In genomic region chr16:25257504-25257955, GRCh38 we compare ENCODE assay signal across 8 cellular contexts. TPM values are rescaled to one million over a fixed set of nuclear protein-coding genes. Genes with fewer than 3 reads are reported as not detected.
DNase-seq lines count a peak whose midpoint lies in the region; ATAC-seq and TF ChIP-seq lines count a peak whose summit lies in the region.

Gene ZKSCAN2, minus strand, starts transcription at chr16:25257845. Its CDS starts 718 bp downstream, at chr16:25257127.

- DNase-seq in DMS53 (lab: John Stamatoyannopoulos, UW) (peak; percentile 95), RWPE1 (ENCODE audit: low spot score) (peak; percentile 88), activated gamma-delta T cell (lab: John Stamatoyannopoulos, UW) (peak; percentile 75), fibroblast of villous mesenchyme (ENCODE audit: low read depth) (peak; percentile 91), neural crest cell (ENCODE audit: low read depth, low spot score) (peak; percentile 70), stomach (peak; percentile 92)

- TF ChIP-seq EP300 in stomach (IDR thresholded peaks at IDR 0.05) = no peak

- WGBS in HUES64 = under 1% methylated on average over 64 of the region's 65 CpGs
- WGBS in stomach, 5 donors = 0 to 1% (median 0%) methylated on average over 34 to 65 of the region's 65 CpGs; no CpG with 5 or more reads in 1 of the 5 donors

- peak within 1 kb of the TSS; percentile 97 for H3K4me3 Mint-ChIP-seq in neural crest cell

- H3K27me3 ChIP-seq in HUES64 (ENCODE audit: insufficient read depth, low read length) (no peaks in the 10 kb centered on the region), stomach (no peaks in the 10 kb centered on the region)

- peak within 1 kb of the TSS; percentile 95 for H3K4me3 ChIP-seq in HUES64 (ENCODE audit: low read length)
- H3K4me3 ChIP-seq in fibroblast of villous mesenchyme (ENCODE audit: low read depth, low read length) = peak within 1 kb of the TSS; percentile 85
- peak within 1 kb of the TSS; percentile 75 to 84 (median 76) for H3K4me3 ChIP-seq in stomach

- TF ChIP-seq POLR2A in stomach (IDR thresholded peaks at IDR 0.05) = peak in 1 of 4 donors; percentile 37

- intact Hi-C loops in stomach (cut with DNase I; ENCODE audit: low total_unique reads) = no loop called here

- CTCF ChIA-PET in RWPE1 (lab: Yijun Ruan, JAX) = no interaction called here

- peak within 1 kb of the TSS; percentile 100 for H3K27ac Mint-ChIP-seq in neural crest cell (ENCODE audit: unreplicated experiment)

- no peak for TF ChIP-seq CTCF in RWPE1 (conservative IDR thresholded peaks at IDR 0.05; ENCODE audit: low read depth)
- no peak for TF ChIP-seq CTCF in fibroblast of villous mesenchyme (IDR thresholded peaks at IDR 0.05; ENCODE audit: insufficient read depth, low read depth, low read length)
- TF ChIP-seq CTCF in neural crest cell (conservative IDR thresholded peaks at IDR 0.05) = no peak
- TF ChIP-seq CTCF in stomach (IDR thresholded peaks at IDR 0.05) = no peak

- H3K27ac ChIP-seq in HUES64 (ENCODE audit: low read depth, low read length) (peak within 1 kb of the TSS; percentile 100), RWPE1 (peak within 1 kb of the TSS; percentile 96), stomach (peak within 1 kb of the TSS; percentile 95 to 100 (median 98))

- ATAC-seq in GM21515 (IDR thresholded peaks at IDR 0.05; ENCODE audit: unreplicated experiment) = peak; percentile 87

- peaks cover 48% of the 10 kb centered on the region for H3K4me1 Mint-ChIP-seq in neural crest cell

- POLR2A ChIA-PET in RWPE1 (lab: Yijun Ruan, JAX; ENCODE audit: low non-redundant PET) = no interaction called here

- H3K9me3 Mint-ChIP-seq in neural crest cell = no peaks in the 10 kb centered on the region

- H3K4me1 ChIP-seq in HUES64 (ENCODE audit: insufficient read depth, low read length) (peaks cover 13% of the 10 kb centered on the region; the same call in 1 of the 2 replicates), stomach (peaks cover 11 to 44% (median 36%) of the 10 kb centered on the region in 4 donors)

- H3K36me3 Mint-ChIP-seq in neural crest cell (ENCODE audit: low read depth) = peaks cover 9% of the 10 kb centered on the region

- peaks cover 5% of the 10 kb centered on the region for H3K27me3 Mint-ChIP-seq in neural crest cell (ENCODE audit: low read depth)

- H3K36me3 ChIP-seq in HUES64 (ENCODE audit: insufficient read depth, low read length) (peaks cover 28% of the 10 kb centered on the region), stomach (peaks cover 5 to 30% (median 27%) of the 10 kb centered on the region in 4 donors)

- H3K9ac ChIP-seq in HUES64 (ENCODE audit: low read depth, low read length) = peak within 1 kb of the TSS; percentile 98

- H3K9me3 ChIP-seq in HUES64 (ENCODE audit: insufficient read depth, low read depth, low read length) (no peaks in the 10 kb centered on the region), stomach (no peaks in the 10 kb centered on the region)

RNA-seq across cellular contexts. Expression of gene ZKSCAN2, which starts in this region (rescaled TPM):
- 6.5 TPM for polyA plus RNA-seq in HUES64 (2013, experiment 1 of 2)
- 7.2 TPM for polyA plus RNA-seq in HUES64 (2013, experiment 2 of 2)
- total RNA-seq in fibroblast of villous mesenchyme = 4.8 and 6.0 TPM in 2 replicates
- total RNA-seq in neural crest cell = 25.5 and 25.8 TPM in 2 replicates
- total RNA-seq in stomach = 1 to 10 TPM in 3 of 5 donors, under 1 TPM in 1, not detected in 1; 0.45 to 5.3 (median 2.7) TPM
- under 1 TPM; 0.58 to 0.92 (median 0.81) TPM for polyA plus RNA-seq in stomach

Comparison
In these comparisons a context has a peak if more than half of its experiments do, and no peak if none do; other contexts are left out.
1. Peak in every context shown above with its lines: DNase-seq, ATAC-seq, H3K4me3 ChIP-seq and H3K27ac ChIP-seq.